8 cellular contexts compared by ENCODE assay signal in the genomic region with DNA sequence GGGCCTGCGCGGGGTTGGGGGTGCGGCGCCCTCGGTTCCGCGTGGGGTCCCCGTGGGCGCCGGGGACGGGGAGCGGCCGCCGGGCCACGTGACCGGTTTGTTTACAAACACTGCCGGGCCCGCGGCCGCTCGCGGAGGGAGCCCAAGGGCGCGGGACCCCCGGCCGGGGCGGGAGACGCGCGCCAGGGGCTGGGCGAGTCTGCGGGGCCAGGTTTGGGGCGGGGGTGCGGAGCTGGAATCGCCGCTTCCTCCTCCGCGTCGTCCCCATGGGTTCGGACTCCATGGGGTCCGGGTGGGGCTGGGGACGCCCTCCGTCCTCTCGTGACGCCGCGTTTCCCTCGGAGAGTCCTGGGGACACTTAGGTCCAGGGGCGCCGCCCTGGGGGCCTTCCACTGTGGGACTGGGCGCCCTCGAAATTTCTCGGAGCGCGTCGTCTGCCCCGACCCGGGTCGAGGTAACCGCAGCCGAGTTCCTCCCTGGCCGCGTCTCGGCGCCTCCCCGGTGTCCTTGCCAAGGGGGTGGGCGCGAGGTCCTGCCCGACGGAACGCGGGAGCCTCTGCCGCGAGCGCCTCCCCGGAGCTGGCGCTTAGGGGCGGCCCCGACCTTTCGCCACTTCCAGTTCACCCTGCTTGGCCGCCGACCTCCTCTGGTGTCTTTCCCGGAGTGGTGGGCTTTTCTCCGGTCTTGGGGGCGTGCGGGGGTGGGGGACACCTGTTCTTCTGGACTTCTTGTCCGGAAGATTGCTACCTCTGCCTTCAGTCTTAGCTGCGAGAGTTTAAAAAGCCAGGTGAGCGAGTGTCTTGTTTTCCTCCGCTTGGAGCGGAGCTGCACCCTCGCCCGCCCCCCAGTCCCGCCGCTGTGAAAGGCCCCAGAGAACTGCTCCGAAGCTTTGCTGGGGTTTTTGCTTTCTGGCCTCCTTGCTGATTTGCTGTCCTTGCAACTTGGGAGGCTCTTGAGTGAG. TPM values are rescaled to one million over a fixed set of nuclear protein-coding genes. Genes with fewer than 3 reads are reported as not detected.
A peak's percentile ranks its signal among the peaks of the same experiment; 100 is the strongest.
DNase-seq lines count a peak whose midpoint lies in the region; ATAC-seq and TF ChIP-seq lines count a peak whose summit lies in the region.

No MANE protein-coding gene starts in this region.

- peak overlapping the region; percentile 91 to 95 for H3K27ac ChIP-seq in thoracic aorta

- H3K36me3 ChIP-seq in thoracic aorta: no peaks in the 10 kb centered on the region

- H3K4me3 Mint-ChIP-seq in activated CD4-positive, alpha-beta T cell treated with anti-CD3 and anti-CD28 coated beads, Interleukin-2, amount 10 ng/mL, durations not matched to agents 7 days and 5 days: peak overlapping the region; percentile 85
- peak overlapping the region; percentile 98 for H3K4me3 Mint-ChIP-seq in endothelial cell (ENCODE audit: unreplicated experiment)

- no peak for TF ChIP-seq CTCF in endothelial cell (IDR thresholded peaks at IDR 0.05; ENCODE audit: unreplicated experiment)
- TF ChIP-seq CTCF in thoracic aorta (IDR thresholded peaks at IDR 0.05): no peak

- no peaks in the 10 kb centered on the region for H3K36me3 Mint-ChIP-seq in activated CD4-positive, alpha-beta T cell treated with anti-CD3 and anti-CD28 coated beads, Interleukin-2, amount 10 ng/mL, durations not matched to agents 7 days and 5 days (ENCODE audit: low read depth)
- peaks cover 9% of the 10 kb centered on the region for H3K36me3 Mint-ChIP-seq in endothelial cell (ENCODE audit: low read depth, unreplicated experiment)

- H3K9me3 ChIP-seq in mononuclear cell (ENCODE audit: low read depth, low read length): no peaks in the 10 kb centered on the region
- no peaks in the 10 kb centered on the region for H3K9me3 ChIP-seq in thoracic aorta

- peak overlapping the region; percentile 89 for H3K27ac Mint-ChIP-seq in activated CD4-positive, alpha-beta T cell treated with anti-CD3 and anti-CD28 coated beads, Interleukin-2, amount 10 ng/mL, durations not matched to agents 7 days and 5 days
- peak overlapping the region; percentile 84 for H3K27ac Mint-ChIP-seq in endothelial cell (ENCODE audit: unreplicated experiment)

- POLR2A ChIA-PET in activated CD4-positive, alpha-beta T cell treated with anti-CD3 and anti-CD28 coated beads, Interleukin-2, amount 10 ng/mL, durations not matched to agents 7 days and 5 days (lab: Charles Lee): interaction anchor here (0.6 kb wide), 1 partner anchor 29 kb away, joined by 4 read pairs; no protein-coding TSS in a partner anchor

- H3K4me1 Mint-ChIP-seq in activated CD4-positive, alpha-beta T cell treated with anti-CD3 and anti-CD28 coated beads, Interleukin-2, amount 10 ng/mL, durations not matched to agents 7 days and 5 days: peaks cover 61% of the 10 kb centered on the region
- peaks cover 66% of the 10 kb centered on the region for H3K4me1 Mint-ChIP-seq in endothelial cell (ENCODE audit: unreplicated experiment)

- H3K4me3 ChIP-seq in mononuclear cell (ENCODE audit: low read length): peak overlapping the region; percentile 83
- peak overlapping the region; percentile 96 for H3K4me3 ChIP-seq in thoracic aorta

- no peaks in the 10 kb centered on the region for H3K27me3 Mint-ChIP-seq in activated CD4-positive, alpha-beta T cell treated with anti-CD3 and anti-CD28 coated beads, Interleukin-2, amount 10 ng/mL, durations not matched to agents 7 days and 5 days
- H3K27me3 Mint-ChIP-seq in endothelial cell (ENCODE audit: unreplicated experiment): peaks cover 10% of the 10 kb centered on the region

- CTCF ChIA-PET in activated CD4-positive, alpha-beta T cell treated with anti-CD3 and anti-CD28 coated beads, Interleukin-2, amount 10 ng/mL, durations not matched to agents 7 days and 5 days (lab: Charles Lee): interaction anchor here (0.6 to 4.3 kb wide), 7 partner anchors 20 to 190 kb away, joined by 3 to 31 read pairs (median 3); no protein-coding TSS in a partner anchor

- ATAC-seq in HG03280 (IDR thresholded peaks at IDR 0.05; ENCODE audit: unreplicated experiment) (peak; percentile 20), thoracic aorta (ENCODE audit: insufficient number of reproducible peaks, low FRiP score, low read depth) (no peak)

- peak; percentile 40 for DNase-seq in NCI-H82 (lab: John Stamatoyannopoulos, UW)
- no peak for DNase-seq in NCI-H82 treated with DMSO at 0.1 percent for 48 hours (lab: John Stamatoyannopoulos, UW; ENCODE audit: unreplicated experiment)
- peak; percentile 23 for DNase-seq in activated CD4-positive, alpha-beta T cell treated with anti-CD3 and anti-CD28 coated beads, Interleukin-2, amount 10 ng/mL, durations not matched to agents 7 days and 5 days
- DNase-seq in endothelial cell (ENCODE audit: low spot score): peak; percentile 46
- DNase-seq in thoracic aorta (ENCODE audit: low spot score): no peak
- no peak for DNase-seq in putamen (ENCODE audit: low spot score)

- H3K4me1 ChIP-seq in mononuclear cell (ENCODE audit: insufficient read depth, low read length) (peaks cover 73% of the 10 kb centered on the region), thoracic aorta (ENCODE audit: control insufficient read depth in 1 of 2, low read depth in 2 of 2) (peaks cover 58 to 76% of the 10 kb centered on the region in 2 donors)

- H3K27me3 ChIP-seq in mononuclear cell (ENCODE audit: insufficient read depth, low read length) (no peaks in the 10 kb centered on the region), thoracic aorta (replicated peaks; ENCODE audit: insufficient read depth) (no peaks in the 10 kb centered on the region)

- no peaks in the 10 kb centered on the region for H3K9me3 Mint-ChIP-seq in activated CD4-positive, alpha-beta T cell treated with anti-CD3 and anti-CD28 coated beads, Interleukin-2, amount 10 ng/mL, durations not matched to agents 7 days and 5 days
- no peaks in the 10 kb centered on the region for H3K9me3 Mint-ChIP-seq in endothelial cell (ENCODE audit: unreplicated experiment)

RNA-seq across cellular contexts. Expression of a gene that starts 0.8 kb away (rescaled TPM):
- 10 to 100 TPM in 1 of 2 experiments, 1 to 10 TPM in 1; 9.4 to 13.2 TPM for total RNA-seq in activated CD4-positive, alpha-beta T cell treated with anti-CD3 and anti-CD28 coated beads, Interleukin-2, amount 10 ng/mL, durations not matched to agents 7 days and 5 days
- total RNA-seq in endothelial cell (ENCODE audit: unreplicated experiment) (16.7 TPM), mononuclear cell (70.9 TPM), thoracic aorta (10 to 100 TPM; 64.2 to 79.9 TPM)

Comparison
In these comparisons a context has a peak if more than half of its experiments do, and no peak if none do; other contexts are left out.
1. DNase-seq: peak in NCI-H82 (single experiment), activated CD4-positive, alpha-beta T cell treated with anti-CD3 and anti-CD28 coated beads, Interleukin-2, amount 10 ng/mL, durations not matched to agents 7 days and 5 days (single experiment) and endothelial cell (single experiment); none in NCI-H82 treated with DMSO at 0.1 percent for 48 hours (single experiment), thoracic aorta (single experiment) and putamen (single experiment).